Comparison of ENCODE assay signal across 10 cellular contexts in genomic region chr17:81003711-81004335, GRCh38. TPM values are rescaled to one million over a fixed set of nuclear protein-coding genes. Genes with fewer than 3 reads are reported as not detected.
DNase-seq lines count a peak whose midpoint lies in the region; ATAC-seq, FAIRE-seq and TF ChIP-seq lines count a peak whose summit lies in the region.
"Had no signal": no experiment of that assay in that cellular context is flagged by ENCODE, and none has a peak within 500 bp of the region (broad histone marks: within the 10 kb centered on the region; RNA-seq: fewer than 3 reads in every experiment).

No MANE protein-coding gene starts in this region.

- FAIRE-seq in K562 (lab: Jason Lieb, UNC) = no peak

- H3K18ac ChIP-seq in mesenchymal stem cell (ENCODE audit: low read depth in 1 of 2, low read length in 2 of 2) = no peak overlapping the region

- no peak overlapping the region for H4K91ac ChIP-seq in mesenchymal stem cell (ENCODE audit: low read length)

- H3K9me3 Mint-ChIP-seq in stimulated activated effector memory CD8-positive, alpha-beta T cell treated with anti-CD3 and anti-CD28 coated beads, Interleukin-12 subunit alpha, Interleukin-12 subunit beta, amount 100 ng/mL, for 72 hours = no peaks in the 10 kb centered on the region

- H2AK5ac ChIP-seq in mesenchymal stem cell (ENCODE audit: low read length, severe bottlenecking) = no peak overlapping the region

- H3K27ac Mint-ChIP-seq in stimulated activated effector memory CD8-positive, alpha-beta T cell treated with anti-CD3 and anti-CD28 coated beads, Interleukin-12 subunit alpha, Interleukin-12 subunit beta, amount 100 ng/mL, for 72 hours = no peak overlapping the region

- H2AFZ ChIP-seq in K562 (ENCODE audit: low read depth, low read length) = peak overlapping the region; percentile 80
- no peak overlapping the region for H2AFZ ChIP-seq in mesenchymal stem cell (ENCODE audit: low read depth, low read length)

- peak overlapping the region; percentile 10; the same call in 1 of the 2 replicates for H3K4me3 ChIP-seq in AG10803 (ENCODE audit: low read length)
- H3K4me3 ChIP-seq in HAP-1 = peak overlapping the region; percentile 22
- H3K4me3 ChIP-seq in K562 = peak overlapping the region; percentile 40
- peak overlapping the region in 1 of 2 experiments; percentile 18 for H3K4me3 ChIP-seq in mesenchymal stem cell (ENCODE audit: insufficient read depth in 1 of 2, low read depth in 1 of 2, low read length in 2 of 2)

- H3K79me2 ChIP-seq in K562 (ENCODE audit: control insufficient read depth, insufficient read depth, low read length) = no peaks in the 10 kb centered on the region

- H3K27ac ChIP-seq in K562 (ENCODE audit: extremely low read depth, low read depth, low read length) (peak overlapping the region; percentile 44; the same call in 1 of the 3 replicates), mesenchymal stem cell (ENCODE audit: low read length, poor library complexity, severe bottlenecking) (no peak overlapping the region)

- POLR2A ChIA-PET in K562 (lab: Yijun Ruan, JAX) = interaction anchor here (0.6 to 2.0 kb wide), 5 partner anchors 8 to 114 kb away, joined by 3 to 8 read pairs (median 3); partner anchors contain the start of gene CHMP6

- H3K4me1 ChIP-seq in HAP-1 (peaks cover 2% of the 10 kb centered on the region), K562 (replicated peaks in 1 of 2; ENCODE audit: control insufficient read depth in 2 of 2, insufficient read depth in 2 of 2, low read length in 2 of 2) (peaks cover 19 to 55% of the 10 kb centered on the region in 2 experiments), mesenchymal stem cell (ENCODE audit: control insufficient read depth, insufficient read depth, low read depth, low read length) (peaks cover 12% of the 10 kb centered on the region)

- H3K36me3 ChIP-seq in HAP-1 (replicated peaks) = no peaks in the 10 kb centered on the region
- H3K36me3 ChIP-seq in K562 (ENCODE audit: control insufficient read depth, insufficient read depth, low read length) = peaks cover 14% of the 10 kb centered on the region; the same call in 1 of the 3 replicates
- H3K36me3 ChIP-seq in mesenchymal stem cell (ENCODE audit: control insufficient read depth in 1 of 2, insufficient read depth in 2 of 2, low read depth in 1 of 2, low read length in 2 of 2) = peaks cover 11 to 21% of the 10 kb centered on the region in 2 experiments

- BruUV-seq in K562 (replicated peaks; lab: Mats Ljungman, UMichigan) = no TSS peak

- peaks cover 24% of the 10 kb centered on the region for H3K4me1 Mint-ChIP-seq in stimulated activated effector memory CD8-positive, alpha-beta T cell treated with anti-CD3 and anti-CD28 coated beads, Interleukin-12 subunit alpha, Interleukin-12 subunit beta, amount 100 ng/mL, for 72 hours

- H3K79me1 ChIP-seq in mesenchymal stem cell (replicated peaks; ENCODE audit: low read length, poor library complexity, severe bottlenecking) = no peaks in the 10 kb centered on the region

- H3K9me3 ChIP-seq in HAP-1 (no peaks in the 10 kb centered on the region), K562 (replicated peaks; ENCODE audit: control insufficient read depth, insufficient read depth, low read depth, low read length) (no peaks in the 10 kb centered on the region), mesenchymal stem cell (ENCODE audit: control insufficient read depth, low read length) (no peaks in the 10 kb centered on the region)

- TF ChIP-seq RAD21 in K562 (CRISPR knock-in tag; conservative IDR thresholded peaks at IDR 0.05 in 1 of 2, IDR thresholded peaks at IDR 0.05 in 1 of 2) = no peak

- no peak for TF ChIP-seq EP300 in K562 (IDR thresholded peaks at IDR 0.05; ENCODE audit: low read length)

- H2BK15ac ChIP-seq in mesenchymal stem cell (ENCODE audit: low read depth, poor library complexity, severe bottlenecking) = no peak overlapping the region

- no peaks in the 10 kb centered on the region for H3K9me1 ChIP-seq in K562 (ENCODE audit: control insufficient read depth, insufficient read depth, low read length)

- in situ Hi-C loops in HAP-1 (cut with MboI; ENCODE audit: low sequenced_read_pairs) (no loop called here), K562 (cut with MboI) (loop anchor here (5.0 kb wide), 1 partner anchor 223 kb away; no protein-coding TSS in a partner anchor)

- H3K23ac ChIP-seq in mesenchymal stem cell (ENCODE audit: low read length in 2 of 2) = no peak overlapping the region

- DNase-seq in AG10803 (ENCODE audit: low read depth) = no peak
- peak in 1 of 2 experiments; percentile 51 for DNase-seq in HAP-1 (ENCODE audit: low spot score in 2 of 2)
- DNase-seq in K562 (ENCODE audit: extremely low read depth in 1 of 4, low spot score in 3 of 4) = peak in 3 of 4 experiments; percentile 56 to 87 (median 86)
- DNase-seq in mesenchymal stem cell = no peak
- DNase-seq in stimulated activated effector memory CD8-positive, alpha-beta T cell treated with anti-CD3 and anti-CD28 coated beads, Interleukin-12 subunit alpha, Interleukin-12 subunit beta, amount 100 ng/mL, for 72 hours (ENCODE audit: low spot score in 2 of 2) = no peak
- DNase-seq in stimulated activated CD4-positive, alpha-beta T cell treated with anti-CD3 and anti-CD28 coated beads, Interleukin-12 subunit alpha, Interleukin-12 subunit beta, amount 100 ng/mL, for 4 hours = no peak
- DNase-seq: activated gamma-delta T cell, hippocampal formation had no signal

- intact Hi-C loops in K562 (cut with micrococcal nuclease) = loop anchor here (1.0 kb wide), 1 partner anchor 14 kb away; no protein-coding TSS in a partner anchor

- 5% methylated on average over 20 of the region's 56 CpGs for WGBS in K562 (ENCODE audit: insufficient coverage, low coverage, missing lambda C conversion rate)
- 34% methylated on average over 13 of the region's 56 CpGs for WGBS in mesenchymal stem cell

- H3K4me2 ChIP-seq in K562 (ENCODE audit: insufficient read depth, low read length) = peak overlapping the region; percentile 74
- H3K4me2 ChIP-seq in mesenchymal stem cell (ENCODE audit: low read length, poor library complexity, severe bottlenecking) = peak overlapping the region; percentile 49

- H3K4me3 Mint-ChIP-seq in stimulated activated effector memory CD8-positive, alpha-beta T cell treated with anti-CD3 and anti-CD28 coated beads, Interleukin-12 subunit alpha, Interleukin-12 subunit beta, amount 100 ng/mL, for 72 hours = no peak overlapping the region

- peaks cover 8% of the 10 kb centered on the region for H3K36me3 Mint-ChIP-seq in stimulated activated effector memory CD8-positive, alpha-beta T cell treated with anti-CD3 and anti-CD28 coated beads, Interleukin-12 subunit alpha, Interleukin-12 subunit beta, amount 100 ng/mL, for 72 hours

- H3K14ac ChIP-seq in mesenchymal stem cell (ENCODE audit: low read length in 2 of 2) = no peak overlapping the region

- H2BK12ac ChIP-seq in mesenchymal stem cell (ENCODE audit: low read length in 2 of 2) = no peak overlapping the region

- TF ChIP-seq CTCF in AG10803 (conservative IDR thresholded peaks at IDR 0.05; ENCODE audit: low read length) = no peak
- no peak for TF ChIP-seq CTCF in K562 (IDR thresholded peaks at IDR 0.05 in 2 of 3, conservative IDR thresholded peaks at IDR 0.05 in 1 of 3; ENCODE audit: insufficient read depth in 2 of 3, low read depth in 1 of 3, low read length in 3 of 3)

- TF ChIP-seq POLR2A in K562 (conservative IDR thresholded peaks at IDR 0.05) = no peak

- peak; percentile 71 for ATAC-seq in K562
- no peak for ATAC-seq in stimulated activated effector memory CD8-positive, alpha-beta T cell treated with anti-CD3 and anti-CD28 coated beads, Interleukin-12 subunit alpha, Interleukin-12 subunit beta, amount 100 ng/mL, for 72 hours
- ATAC-seq in GM21528 (IDR thresholded peaks at IDR 0.05; ENCODE audit: low FRiP score, unreplicated experiment) = no peak
- ATAC-seq in HG03565 (IDR thresholded peaks at IDR 0.05; ENCODE audit: unreplicated experiment) = no peak

- H2BK120ac ChIP-seq in mesenchymal stem cell (ENCODE audit: low read depth, low read length) = no peak overlapping the region

- H4K8ac ChIP-seq in mesenchymal stem cell (ENCODE audit: low read length) = peak overlapping the region; percentile 39

- H3K9ac ChIP-seq in K562 (ENCODE audit: insufficient read depth in 1 of 2, low read depth in 2 of 2, low read length in 2 of 2) (peak overlapping the region; percentile 28 to 94; a peak in 3 of 4 replicates), mesenchymal stem cell (ENCODE audit: low read length) (no peak overlapping the region)

- peaks cover 27% of the 10 kb centered on the region for H3K27me3 ChIP-seq in HAP-1 (ENCODE audit: low read depth)
- H3K27me3 ChIP-seq in K562 (ENCODE audit: control insufficient read depth in 2 of 2, insufficient read depth in 2 of 2, low read length in 2 of 2) = no peaks in the 10 kb centered on the region
- peaks cover 46 to 50% of the 10 kb centered on the region in 2 experiments for H3K27me3 ChIP-seq in mesenchymal stem cell (ENCODE audit: control insufficient read depth in 1 of 2, insufficient read depth in 1 of 2, low read length in 2 of 2)

- no peak overlapping the region for H2BK5ac ChIP-seq in mesenchymal stem cell (ENCODE audit: low read depth, low read length, poor library complexity, severe bottlenecking)

- CTCF ChIA-PET in K562 (lab: Yijun Ruan, JAX; ENCODE audit: low intra/inter-chr PET ratio) = no interaction called here

- no peaks in the 10 kb centered on the region for H4K20me1 ChIP-seq in K562 (replicated peaks; ENCODE audit: control insufficient read depth, insufficient read depth, low read length)

- no peak overlapping the region for H3K4ac ChIP-seq in mesenchymal stem cell (ENCODE audit: low read depth in 1 of 2, low read length in 2 of 2)

RNA-seq across cellular contexts. Expression of gene CHMP6, which starts 12.2 kb away (rescaled TPM):
- total RNA-seq in K562 (2011; cell fraction: chromatin; rRNA removed; ENCODE audit: low replicate concordance) = 33.8 and 66.2 TPM in 2 replicates
- total RNA-seq in K562 (2011; cell fraction: nucleolus; rRNA removed) = 40.5 and 47.9 TPM in 2 replicates
- total RNA-seq in K562 (2011; cell fraction: nucleoplasm; rRNA removed) = 22.9 and 24.6 TPM in 2 replicates
- 10.3 and 12.9 TPM in 2 replicates for total RNA-seq in K562 (2014; rRNA removed)
- 14.4 and 15.7 TPM in 2 replicates for total RNA-seq in K562 (2014; rRNA removed; fragmentation: Illumina TruSeq; extraction: Trizol)
- 12.7 and 13.8 TPM in 2 replicates for total RNA-seq in K562 (2015; rRNA removed; fragmentation: Illumina TruSeq; extraction: Trizol)
- 25.6 and 26.8 TPM in 2 replicates for total RNA-seq in K562 (2021)
- 8.0 and 13.4 TPM in 2 replicates for polyA plus RNA-seq in K562 (2011; rRNA removed)
- 10.5 and 35.5 TPM in 2 replicates for polyA plus RNA-seq in K562 (2011; cell fraction: cytosol; rRNA removed)
- polyA plus RNA-seq in K562 (2011; cell fraction: nucleus; rRNA removed) = 10.7 and 20.1 TPM in 2 replicates
- 13.7 and 20.1 TPM in 2 replicates for polyA plus RNA-seq in K562 (2012)
- 11.4 and 15.5 TPM in 2 replicates for polyA plus RNA-seq in K562 (2014; fragmentation: Illumina TruSeq; extraction: Trizol)
- 1 to 10 TPM in 1 of 2 experiments, under 1 TPM in 1; 0.25 to 1.8 TPM for polyA plus RNA-seq in K562 (2014; fragmentation: Nextera tagmentation; extraction: Ambion mirVana)
- 28.3 and 30.4 TPM in 2 replicates for polyA plus RNA-seq in K562 (2014; rRNA removed)
- polyA minus RNA-seq in K562 (2011; rRNA and poly(A)+ RNA removed) = 11.2 and 15.9 TPM in 2 replicates
- polyA minus RNA-seq in K562 (2011; cell fraction: cytosol; rRNA and poly(A)+ RNA removed) = 5.0 and 8.7 TPM in 2 replicates
- 13.5 and 13.7 TPM in 2 replicates for polyA minus RNA-seq in K562 (2011; cell fraction: nucleus; rRNA and poly(A)+ RNA removed)
- 12.7 TPM for polyA plus RNA-seq in mesenchymal stem cell (2013, experiment 1 of 2)
- polyA plus RNA-seq in mesenchymal stem cell (2013, experiment 2 of 2) = 12.0 TPM

RNA-seq across cellular contexts. Expression of gene BAIAP2, which starts 31.1 kb away (rescaled TPM):
- total RNA-seq in K562 (2011; cell fraction: chromatin; rRNA removed; ENCODE audit: low replicate concordance) = 69.8 and 141 TPM in 2 replicates
- total RNA-seq in K562 (2011; cell fraction: nucleolus; rRNA removed) = 54.5 and 61.0 TPM in 2 replicates
- total RNA-seq in K562 (2011; cell fraction: nucleoplasm; rRNA removed) = 40.5 and 42.0 TPM in 2 replicates
- 26.7 and 31.9 TPM in 2 replicates for total RNA-seq in K562 (2014; rRNA removed)
- total RNA-seq in K562 (2014; rRNA removed; fragmentation: Illumina TruSeq; extraction: Trizol) = 14.2 and 17.7 TPM in 2 replicates
- total RNA-seq in K562 (2015; rRNA removed; fragmentation: Illumina TruSeq; extraction: Trizol) = 18.4 and 21.2 TPM in 2 replicates
- total RNA-seq in K562 (2021) = 44.7 and 51.6 TPM in 2 replicates
- polyA plus RNA-seq in K562 (2011; rRNA removed) = 9.8 and 13.6 TPM in 2 replicates
- polyA plus RNA-seq in K562 (2011; cell fraction: cytosol; rRNA removed) = 9.8 and 28.7 TPM in 2 replicates
- 37.7 and 77.3 TPM in 2 replicates for polyA plus RNA-seq in K562 (2011; cell fraction: nucleus; rRNA removed)
- polyA plus RNA-seq in K562 (2012) = 37.1 and 42.6 TPM in 2 replicates
- polyA plus RNA-seq in K562 (2014; fragmentation: Illumina TruSeq; extraction: Trizol) = 20.7 and 30.0 TPM in 2 replicates
- polyA plus RNA-seq in K562 (2014; fragmentation: Nextera tagmentation; extraction: Ambion mirVana) = 1 to 10 TPM; 2.3 to 2.4 TPM
- polyA plus RNA-seq in K562 (2014; rRNA removed) = 17.3 and 23.2 TPM in 2 replicates
- polyA minus RNA-seq in K562 (2011; rRNA and poly(A)+ RNA removed) = 11.9 and 13.6 TPM in 2 replicates
- 22.8 and 24.8 TPM in 2 replicates for polyA minus RNA-seq in K562 (2011; cell fraction: cytosol; rRNA and poly(A)+ RNA removed)
- polyA minus RNA-seq in K562 (2011; cell fraction: nucleus; rRNA and poly(A)+ RNA removed) = 38.3 and 38.6 TPM in 2 replicates
- 20.5 TPM for polyA plus RNA-seq in mesenchymal stem cell (2013, experiment 1 of 2)
- 20.4 TPM for polyA plus RNA-seq in mesenchymal stem cell (2013, experiment 2 of 2)

Comparison
In these comparisons a context has a peak if more than half of its experiments do, and no peak if none do; other contexts are left out.
1. DNase-seq: peak in K562 (3 of 4); none in AG10803 (single experiment), mesenchymal stem cell (single experiment), stimulated activated effector memory CD8-positive, alpha-beta T cell treated with anti-CD3 and anti-CD28 coated beads, Interleukin-12 subunit alpha, Interleukin-12 subunit beta, amount 100 ng/mL, for 72 hours (0 of 2) and stimulated activated CD4-positive, alpha-beta T cell treated with anti-CD3 and anti-CD28 coated beads, Interleukin-12 subunit alpha, Interleukin-12 subunit beta, amount 100 ng/mL, for 4 hours (single experiment).